ENCODE assay signal across 19 cellular contexts in genomic region chr17:65966311-65966710, GRCh38.
"Had no signal": no experiment of that assay in that cellular context is flagged by ENCODE, and none has a peak within 500 bp of the region (broad histone marks: within the 10 kb centered on the region; RNA-seq: fewer than 3 reads in every experiment).

No MANE protein-coding gene starts in this region.

- ATAC-seq: mucosa of descending colon, psoas muscle, upper lobe of right lung had no signal

- DNase-seq: activated CD4-positive, alpha-beta T cell treated with anti-CD3 and anti-CD28 coated beads for 4 hours; activated CD4-positive, alpha-beta T cell treated with anti-CD3 and anti-CD28 coated beads, Interleukin-2, amount 50 U/mL, for 48 hours; activated CD8-positive, alpha-beta memory T cell treated with anti-CD3 and anti-CD28 coated beads for 24 hours; activated effector memory CD4-positive, alpha-beta T cell treated with Interleukin-2 at 50 U/mL for 16 hours; activated naive CD4-positive, alpha-beta T cell treated with Interleukin-2 at 50 U/mL for 16 hours; adrenal gland; aorta; dorsolateral prefrontal cortex; effector memory CD4-positive, alpha-beta T cell; left ventricle myocardium inferior; mesendoderm; mucosa of descending colon; nephron progenitor cell; psoas muscle; stimulated activated CD4-positive, alpha-beta T cell treated with anti-CD3 and anti-CD28 coated beads, Interleukin-15, amount 100 ng/mL, for 24 hours; stimulated activated CD4-positive, alpha-beta T cell treated with anti-CD3 and anti-CD28 coated beads, Interleukin-2, amount 100 ng/mL, for 24 hours; stimulated activated naive CD4-positive, alpha-beta T cell; tibial artery; upper lobe of right lung had no signal
